ENCODE assay signal across 1 cellular context in genomic region chr3:172065967-172066762, GRCh38.
TF ChIP-seq lines count a peak whose summit lies in the region.

No MANE protein-coding gene starts in this region.

TF ChIP-seq in HepG2, 621 proteins besides CTCF, POLR2A, EP300 and RAD21 (continued from another document and continues in another):
- TF ChIP-seq PRDM15 (CRISPR knock-in tag; IDR thresholded peaks at IDR 0.05) (peak; percentile 70; the same call in 1 of the 2 replicates), ESRRA (CRISPR knock-in tag; IDR thresholded peaks at IDR 0.05; ENCODE audit: low read depth) (no peak), MEF2D (CRISPR knock-in tag; IDR thresholded peaks at IDR 0.05) (peak; percentile 53; the same call in 1 of the 2 replicates), AHDC1 (CRISPR knock-in tag; IDR thresholded peaks at IDR 0.05; ENCODE audit: borderline replicate concordance) (peak; percentile 68; the same call in 1 of the 2 replicates), ZNF232 (CRISPR knock-in tag; IDR thresholded peaks at IDR 0.05; ENCODE audit: borderline replicate concordance) (no peak), ZC3H13 (CRISPR knock-in tag; IDR thresholded peaks at IDR 0.05) (0 out of 2 replicates have a peak, but pooled peaks have one; percentile 50), CSRNP1 (CRISPR knock-in tag; IDR thresholded peaks at IDR 0.05) (0 out of 2 replicates have a peak, but pooled peaks have one; percentile 29), SMAD3 (CRISPR knock-in tag; IDR thresholded peaks at IDR 0.05) (peak; percentile 34; the same call in 1 of the 2 replicates), ZNF446 (CRISPR knock-in tag; IDR thresholded peaks at IDR 0.05) (no peak), ZBTB8A (CRISPR knock-in tag; IDR thresholded peaks at IDR 0.05; ENCODE audit: borderline replicate concordance, low read depth) (no peak), ZNF382 (CRISPR knock-in tag; IDR thresholded peaks at IDR 0.05; ENCODE audit: borderline replicate concordance) (no peak), ZSCAN9 (CRISPR knock-in tag; IDR thresholded peaks at IDR 0.05; ENCODE audit: borderline replicate concordance) (peak; percentile 70; the same call in 1 of the 2 replicates), STAG1 (CRISPR knock-in tag; IDR thresholded peaks at IDR 0.05) (peak; percentile 17; the same call in 1 of the 2 replicates), KMT2A (CRISPR knock-in tag; IDR thresholded peaks at IDR 0.05) (peak; percentile 61; the same call in 1 of the 2 replicates), FOXJ3 (CRISPR knock-in tag; IDR thresholded peaks at IDR 0.05; ENCODE audit: borderline replicate concordance) (peak; percentile 60; the same call in 1 of the 2 replicates), NCOA2 (CRISPR knock-in tag; IDR thresholded peaks at IDR 0.05) (peak; percentile 32; the same call in 1 of the 2 replicates), ZNF598 (CRISPR knock-in tag; IDR thresholded peaks at IDR 0.05; ENCODE audit: borderline replicate concordance) (no peak), ZNF670 (CRISPR knock-in tag; IDR thresholded peaks at IDR 0.05; ENCODE audit: borderline replicate concordance) (0 out of 2 replicates have a peak, but pooled peaks have one; percentile 30), SOX13 (IDR thresholded peaks at IDR 0.05) (no peak), SOX13 (CRISPR knock-in tag; conservative IDR thresholded peaks at IDR 0.05 in 1 of 2, IDR thresholded peaks at IDR 0.05 in 1 of 2) (peak in 1 of 2 experiments; percentile 50; a peak in 1 of 4 replicates), ZKSCAN8 (CRISPR knock-in tag; IDR thresholded peaks at IDR 0.05; ENCODE audit: borderline replicate concordance) (peak; percentile 65; the same call in 1 of the 2 replicates), FOSL2 (CRISPR knock-in tag; IDR thresholded peaks at IDR 0.05) (0 out of 2 replicates have a peak, but pooled peaks have one; percentile 28), MAFK (conservative IDR thresholded peaks at IDR 0.05 in 1 of 2, IDR thresholded peaks at IDR 0.05 in 1 of 2; ENCODE audit: low read length in 2 of 2) (peak in 1 of 2 experiments; percentile 74; a peak in 2 of 4 replicates), AGO1 (IDR thresholded peaks at IDR 0.05; ENCODE audit: low read depth, low read length, poor library complexity, severe bottlenecking) (no peak), ATF1 (CRISPR knock-in tag; IDR thresholded peaks at IDR 0.05) (peak; percentile 11; the same call in 1 of the 2 replicates), MLX (CRISPR knock-in tag; IDR thresholded peaks at IDR 0.05) (0 out of 2 replicates have a peak, but pooled peaks have one; percentile 18), HNF1B (CRISPR knock-in tag; IDR thresholded peaks at IDR 0.05) (peak; percentile 91), ZMAT3 (CRISPR knock-in tag; conservative IDR thresholded peaks at IDR 0.05) (0 out of 2 replicates have a peak, but pooled peaks have one; percentile 41), SIX1 (CRISPR knock-in tag; IDR thresholded peaks at IDR 0.05; ENCODE audit: borderline replicate concordance) (peak; percentile 30; the same call in 1 of the 2 replicates), TFE3 (CRISPR knock-in tag; IDR thresholded peaks at IDR 0.05) (peak; percentile 79), FOXK1 (CRISPR knock-in tag; IDR thresholded peaks at IDR 0.05; ENCODE audit: borderline replicate concordance, low read depth) (peak; percentile 65; the same call in 1 of the 2 replicates), RARA (CRISPR knock-in tag; IDR thresholded peaks at IDR 0.05) (peak; percentile 53; the same call in 1 of the 2 replicates), PCBP1 (IDR thresholded peaks at IDR 0.05; ENCODE audit: borderline replicate concordance, low read depth, low read length) (no peak), PAF1 (CRISPR knock-in tag; IDR thresholded peaks at IDR 0.05) (peak; percentile 60; the same call in 1 of the 2 replicates), ZNF816 (CRISPR knock-in tag; IDR thresholded peaks at IDR 0.05; ENCODE audit: borderline replicate concordance) (peak; percentile 81; the same call in 1 of the 2 replicates), RFX1 (IDR thresholded peaks at IDR 0.05) (no peak), SOX5 (CRISPR knock-in tag; IDR thresholded peaks at IDR 0.05; ENCODE audit: borderline replicate concordance) (peak; percentile 62; the same call in 1 of the 2 replicates), ZNF678 (CRISPR knock-in tag; IDR thresholded peaks at IDR 0.05) (no peak), ELF3 (CRISPR knock-in tag; IDR thresholded peaks at IDR 0.05) (peak; percentile 81), TEAD3 (CRISPR knock-in tag; optimal IDR thresholded peaks at IDR 0.05; ENCODE audit: borderline replicate concordance) (peak; percentile 76), MYC (CRISPR knock-in tag; IDR thresholded peaks at IDR 0.05; ENCODE audit: borderline replicate concordance) (no peak), HOMEZ (CRISPR knock-in tag; IDR thresholded peaks at IDR 0.05; ENCODE audit: low read depth) (peak; percentile 73; the same call in 1 of the 2 replicates), RCOR2 (CRISPR knock-in tag; IDR thresholded peaks at IDR 0.05) (peak; percentile 31; the same call in 1 of the 2 replicates), ETV5 (CRISPR knock-in tag; IDR thresholded peaks at IDR 0.05; ENCODE audit: borderline replicate concordance) (peak; percentile 47; the same call in 1 of the 2 replicates), ZBTB34 (CRISPR knock-in tag; IDR thresholded peaks at IDR 0.05) (peak; percentile 24; the same call in 1 of the 2 replicates)
